In genomic region chr10:72389022-72389421, GRCh38 we compare ENCODE assay signal across 2 cellular contexts.
TF ChIP-seq lines count a peak whose summit lies in the region.

No MANE protein-coding gene starts in this region.

TF ChIP-seq in HepG2, 621 proteins besides CTCF, POLR2A, EP300 and RAD21:
- TF ChIP-seq PAX8 (CRISPR knock-in tag; IDR thresholded peaks at IDR 0.05; ENCODE audit: borderline replicate concordance) (no peak), MAFK (conservative IDR thresholded peaks at IDR 0.05 in 1 of 2, IDR thresholded peaks at IDR 0.05 in 1 of 2; ENCODE audit: low read length in 2 of 2) (peak; percentile 60 to 80; a peak in 3 of 4 replicates), ZNF10 (CRISPR knock-in tag; IDR thresholded peaks at IDR 0.05; ENCODE audit: borderline replicate concordance, low read depth) (no peak), MAFF (IDR thresholded peaks at IDR 0.05; ENCODE audit: low read depth, low read length) (peak; percentile 73)

TF ChIP-seq in K562, 482 proteins besides CTCF, POLR2A, EP300 and RAD21:
- TF ChIP-seq FOXP1 (CRISPR knock-in tag; IDR thresholded peaks at IDR 0.05) (no peak), C11orf30 (IDR thresholded peaks at IDR 0.05; ENCODE audit: low read depth) (peak; percentile 74), ZNF316 (IDR thresholded peaks at IDR 0.05) (peak; percentile 87), CEBPG (CRISPR knock-in tag; IDR thresholded peaks at IDR 0.05) (no peak), CEBPG (tag; conservative IDR thresholded peaks at IDR 0.05 in 1 of 2, IDR thresholded peaks at IDR 0.05 in 1 of 2) (no peak), RFX5 (IDR thresholded peaks at IDR 0.05; ENCODE audit: low read depth, low read length) (no peak), MAFG (tag; conservative IDR thresholded peaks at IDR 0.05) (peak; percentile 53; the same call in 1 of the 2 replicates), MAFF (IDR thresholded peaks at IDR 0.05; ENCODE audit: low read length) (peak; percentile 56), CBFA2T2 (conservative IDR thresholded peaks at IDR 0.05) (no peak), MAFK (IDR thresholded peaks at IDR 0.05; ENCODE audit: low read length) (peak; percentile 40; the same call in 1 of the 2 replicates)
